In genomic region chr11:31096191-31096590, GRCh38 we compare ENCODE assay signal across 14 cellular contexts.
DNase-seq lines count a peak whose midpoint lies in the region; ATAC-seq and TF ChIP-seq lines count a peak whose summit lies in the region.
"Had no signal": no experiment of that assay in that cellular context is flagged by ENCODE, and none has a peak within 500 bp of the region (broad histone marks: within the 10 kb centered on the region; RNA-seq: fewer than 3 reads in every experiment).

No MANE protein-coding gene starts in this region.

- DNase-seq in kidney tubule cell (ENCODE audit: low spot score) (peak; percentile 5), MG63 (no peak)
- DNase-seq: ACHN; CD4-positive, CD25-positive, alpha-beta regulatory T cell; DMS53; GF-D8 had no signal

- no peak overlapping the region for H3K4me3 ChIP-seq in MG63
- H3K4me3 ChIP-seq: BLaER1 treated with 17β-estradiol and CSF1 and Interleukin-3, amounts not matched to agents 10 nM and 100 nM; HAP-1; K562 had no signal

- TF ChIP-seq POLR2A in GM18505 (IDR thresholded peaks at IDR 0.05; ENCODE audit: borderline replicate concordance, extremely low read depth, insufficient read depth, insufficient read length), result no peak

- no peaks in the 10 kb centered on the region for H3K27me3 ChIP-seq in MG63
- H3K27me3 ChIP-seq: BLaER1 treated with 17β-estradiol and CSF1 and Interleukin-3, amounts not matched to agents 10 nM and 100 nM had no signal

- H3K9me3 ChIP-seq in MG63, result no peaks in the 10 kb centered on the region
- H3K9me3 ChIP-seq: BLaER1 treated with 17β-estradiol and CSF1 and Interleukin-3, amounts not matched to agents 10 nM and 100 nM; HAP-1 had no signal

- ATAC-seq in GM18505 (IDR thresholded peaks at IDR 0.05; ENCODE audit: unreplicated experiment) (peak; percentile 58), HG02610 (IDR thresholded peaks at IDR 0.05; ENCODE audit: unreplicated experiment) (peak; percentile 58), HG03442 (IDR thresholded peaks at IDR 0.05; ENCODE audit: unreplicated experiment) (peak; percentile 41), HG03521 (IDR thresholded peaks at IDR 0.05; ENCODE audit: unreplicated experiment) (no peak), GM21576 (IDR thresholded peaks at IDR 0.05; ENCODE audit: unreplicated experiment) (no peak)
- ATAC-seq: K562 had no signal

- H3K36me3 ChIP-seq in MG63, result no peaks in the 10 kb centered on the region
- H3K36me3 ChIP-seq: BLaER1 treated with 17β-estradiol and CSF1 and Interleukin-3, amounts not matched to agents 10 nM and 100 nM; HAP-1 had no signal

Comparison
In these comparisons a context has a peak if more than half of its experiments do, and no peak if none do; other contexts are left out.
1. ATAC-seq: peak in GM18505 (single experiment), HG02610 (single experiment) and HG03442 (single experiment); none in HG03521 (single experiment) and GM21576 (single experiment).